In the genomic region with DNA sequence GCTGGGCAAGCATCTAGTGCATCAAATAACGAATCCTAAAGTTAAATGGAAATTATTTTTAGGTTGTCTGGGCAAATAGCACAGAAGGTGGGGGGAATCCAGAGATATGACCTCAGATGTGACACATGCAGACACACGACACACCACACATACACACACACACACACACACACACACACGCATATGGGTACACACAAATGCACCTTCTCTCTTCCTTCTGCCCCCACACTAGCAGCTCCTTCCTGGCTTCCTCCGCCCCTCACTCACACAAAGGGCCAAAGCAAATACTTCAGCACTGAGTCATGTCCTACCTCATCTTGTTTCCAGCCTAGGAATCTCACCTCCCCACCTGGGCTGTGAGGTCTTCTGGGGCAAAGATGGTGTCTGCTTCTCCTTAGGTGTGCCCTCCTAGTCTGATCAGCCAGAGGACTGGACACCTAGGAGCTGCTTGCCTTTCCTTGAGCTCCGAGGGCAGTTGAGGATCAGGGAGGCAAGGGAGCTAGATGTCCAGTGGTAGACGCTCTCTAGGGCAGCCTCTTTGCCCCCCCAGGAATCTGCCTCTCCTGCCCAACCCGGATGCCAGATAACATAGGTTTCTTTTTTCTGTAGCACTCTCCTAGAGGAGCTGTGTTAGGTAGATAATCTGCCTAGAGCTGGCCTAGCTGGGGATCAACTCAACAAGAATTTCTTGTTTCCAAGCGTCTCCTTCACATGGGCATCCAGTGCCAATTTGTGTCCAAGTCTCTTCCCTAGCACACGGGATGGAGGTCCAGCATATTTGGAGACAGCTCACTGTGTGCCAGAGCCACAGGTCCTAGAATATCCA, we compare ENCODE assay signal across 8 cellular contexts. TPM values are rescaled to one million over a fixed set of nuclear protein-coding genes. Genes with fewer than 3 reads are reported as not detected.
DNase-seq lines count a peak whose midpoint lies in the region; TF ChIP-seq lines count a peak whose summit lies in the region.

No MANE protein-coding gene starts in this region.

- H3K4me3 Mint-ChIP-seq in endothelial cell (ENCODE audit: unreplicated experiment) (no peak overlapping the region), osteocyte (ENCODE audit: unreplicated experiment) (no peak overlapping the region)

- H3K27ac Mint-ChIP-seq in endothelial cell (ENCODE audit: unreplicated experiment) (peak overlapping the region; percentile 59), osteocyte (ENCODE audit: unreplicated experiment) (no peak overlapping the region)

- no peaks in the 10 kb centered on the region for H3K36me3 Mint-ChIP-seq in endothelial cell (ENCODE audit: low read depth, unreplicated experiment)
- H3K36me3 Mint-ChIP-seq in osteocyte (ENCODE audit: unreplicated experiment), result no peaks in the 10 kb centered on the region

- peaks cover 9% of the 10 kb centered on the region for H3K4me1 Mint-ChIP-seq in endothelial cell (ENCODE audit: unreplicated experiment)
- H3K4me1 Mint-ChIP-seq in osteocyte (ENCODE audit: unreplicated experiment), result peaks cover 20% of the 10 kb centered on the region

- in situ Hi-C loops in Caki2 (cut with HindIII; ENCODE audit: low pct_unique_long_range_greater_than_20kb, low sequenced_read_pairs), result no loop called here

- TF ChIP-seq CTCF in endothelial cell (IDR thresholded peaks at IDR 0.05; ENCODE audit: unreplicated experiment), result no peak
- TF ChIP-seq CTCF in osteocyte (IDR thresholded peaks at IDR 0.05), result no peak

- DNase-seq in Caki2 (ENCODE audit: low read depth), result peak; percentile 82
- DNase-seq in SW 1271 (lab: John Stamatoyannopoulos, UW), result peak; percentile 33 to 70
- no peak for DNase-seq in endothelial cell (ENCODE audit: low spot score)
- peak; percentile 88 for DNase-seq in renal cortical epithelial cell (ENCODE audit: low read depth)
- DNase-seq in NCI-H1930 (lab: John Stamatoyannopoulos, UW), result no peak
- no peak for DNase-seq in osteocyte (ENCODE audit: extremely low spot score, unreplicated experiment)
- no peak for DNase-seq in NCI-H2227 (lab: John Stamatoyannopoulos, UW; ENCODE audit: unreplicated experiment)
- DNase-seq in AG08396 (ENCODE audit: low spot score), result no peak

- H3K27me3 Mint-ChIP-seq in endothelial cell (ENCODE audit: unreplicated experiment) (no peaks in the 10 kb centered on the region), osteocyte (ENCODE audit: unreplicated experiment) (no peaks in the 10 kb centered on the region)

- H3K9me3 Mint-ChIP-seq in endothelial cell (ENCODE audit: unreplicated experiment) (no peaks in the 10 kb centered on the region), osteocyte (ENCODE audit: unreplicated experiment) (no peaks in the 10 kb centered on the region)

RNA-seq across cellular contexts. Expression of a gene that starts 14.3 kb away (rescaled TPM):
- 36.4 and 36.9 TPM in 2 replicates for total RNA-seq in Caki2 (2014; rRNA removed; shearing (Covaris generic); ENCODE audit: low replicate concordance)
- total RNA-seq in endothelial cell (ENCODE audit: unreplicated experiment) (3.0 TPM), renal cortical epithelial cell (17.2 and 42.6 TPM in 2 replicates), osteocyte (26.6 and 32.4 TPM in 2 replicates)

Comparison
In these comparisons a context has a peak if more than half of its experiments do, and no peak if none do; other contexts are left out.
1. DNase-seq: peak in Caki2 (single experiment), SW 1271 (2 of 2) and renal cortical epithelial cell (single experiment); none in endothelial cell (single experiment), NCI-H1930 (0 of 2), osteocyte (single experiment), NCI-H2227 (single experiment) and AG08396 (single experiment).